Comparison of ENCODE assay signal across 7 cellular contexts in genomic region chr12:113981876-113982275, GRCh38.
"Had no signal": no experiment of that assay in that cellular context is flagged by ENCODE, and none has a peak within 500 bp of the region (broad histone marks: within the 10 kb centered on the region; RNA-seq: fewer than 3 reads in every experiment).

No MANE protein-coding gene starts in this region.

- H3K36me3 Mint-ChIP-seq: IgD-negative memory B cell had no signal

- H3K27ac ChIP-seq: HL-60 had no signal

- DNase-seq: IMR-90, KBM-7, KG1 had no signal

- ATAC-seq: HepG2, K562 had no signal

- H3K9me3 Mint-ChIP-seq: IgD-negative memory B cell had no signal

- H3K4me3 Mint-ChIP-seq: IgD-negative memory B cell had no signal

- H3K27ac Mint-ChIP-seq: IgD-negative memory B cell had no signal

- H3K4me1 Mint-ChIP-seq: IgD-negative memory B cell had no signal

- H3K4me3 ChIP-seq: K562 had no signal
